In genomic region chr12:13777374-13777773, GRCh38 we compare ENCODE assay signal across 33 cellular contexts.
"Had no signal": no experiment of that assay in that cellular context is flagged by ENCODE, and none has a peak within 500 bp of the region (broad histone marks: within the 10 kb centered on the region; RNA-seq: fewer than 3 reads in every experiment).

No MANE protein-coding gene starts in this region.

- H3K36me3 Mint-ChIP-seq: activated CD4-positive, alpha-beta memory T cell treated with anti-CD3 and anti-CD28 coated beads for 36 hours; activated CD8-positive, alpha-beta memory T cell treated with anti-CD3 and anti-CD28 coated beads, Interleukin-2, amount 10 ng/mL, durations not matched to agents 7 days and 5 days; activated naive CD4-positive, alpha-beta T cell treated with anti-CD3 and anti-CD28 coated beads, Interleukin-2, amount 10 ng/mL, durations not matched to agents 7 days and 5 days; activated naive CD4-positive, alpha-beta T cell treated with anti-CD3 and anti-CD28 coated beads, Interleukin-2, amount 50 U/mL, for 72 hours; activated naive CD8-positive, alpha-beta T cell treated with anti-CD3 and anti-CD28 coated beads, Interleukin-2, amount 10 ng/mL, durations not matched to agents 7 days and 5 days; T-cell had no signal

- H3K9me3 Mint-ChIP-seq: activated CD4-positive, alpha-beta memory T cell treated with anti-CD3 and anti-CD28 coated beads for 36 hours; activated CD4-positive, alpha-beta T cell treated with anti-CD3 and anti-CD28 coated beads, Interleukin-2, amount 10 ng/mL, durations not matched to agents 24 days and 14 days; activated naive CD4-positive, alpha-beta T cell treated with anti-CD3 and anti-CD28 coated beads, Interleukin-2, amount 10 ng/mL, durations not matched to agents 7 days and 5 days; activated naive CD8-positive, alpha-beta T cell treated with anti-CD3 and anti-CD28 coated beads, Interleukin-2, amount 10 ng/mL, durations not matched to agents 7 days and 5 days; activated T-helper 1 cell treated with anti-CD3 and anti-CD28 coated beads, Interleukin-12 subunit alpha, Interleukin-12 subunit beta, Interleukin-2, Interleukin-4 antibody, amounts not matched to agents 30 ng/mL and 10 ng/mL and 1 ng/mL, durations not matched to agents 14 hours and 24 hours and 36 hours; activated T-helper 2 cell treated with anti-CD3 and anti-CD28 coated beads, Interferon-gamma antibody, Interleukin-2, Interleukin-4, amounts not matched to agents 10 μg/mL and 5 μg/mL and 100 μg/mL, durations not matched to agents 14 hours and 24 hours and 36 hours; dendritic cell treated with granulocyte-macrophage colony-stimulating factor and Interleukin-4, amounts not matched to agents 40 ng/mL and 50 ng/mL, for 4 days; T-helper 1 cell treated with Interleukin-12 subunit alpha and Interleukin-12 subunit beta and Interleukin-4 antibody, amounts not matched to agents 30 μg/mL and 1 μg/mL, for 36 hours had no signal

- H3K4me3 ChIP-seq: coronary artery, dorsolateral prefrontal cortex, esophagus muscularis mucosa, gastrocnemius medialis had no signal

- H3K4me1 Mint-ChIP-seq: activated CD4-positive, alpha-beta T cell treated with anti-CD3 and anti-CD28 coated beads for 36 hours; activated CD4-positive, alpha-beta T cell treated with anti-CD3 and anti-CD28 coated beads, Interleukin-2, amount 10 ng/mL, durations not matched to agents 24 days and 14 days; activated CD8-positive, alpha-beta memory T cell treated with anti-CD3 and anti-CD28 coated beads, Interleukin-2, amount 10 ng/mL, durations not matched to agents 7 days and 5 days; activated naive CD4-positive, alpha-beta T cell treated with anti-CD3 and anti-CD28 coated beads, Interleukin-2, amount 10 ng/mL, durations not matched to agents 7 days and 5 days; activated naive CD8-positive, alpha-beta T cell treated with anti-CD3 and anti-CD28 coated beads, Interleukin-2, amount 10 ng/mL, durations not matched to agents 7 days and 5 days; central memory CD8-positive, alpha-beta T cell; T-cell had no signal

- DNase-seq: activated CD4-positive, alpha-beta memory T cell treated with anti-CD3 and anti-CD28 coated beads for 36 hours; activated CD4-positive, alpha-beta T cell treated with anti-CD3 and anti-CD28 coated beads for 36 hours; activated CD4-positive, alpha-beta T cell treated with anti-CD3 and anti-CD28 coated beads, Interleukin-2, amount 10 ng/mL, durations not matched to agents 24 days and 14 days; activated CD4-positive, CD25-positive, alpha-beta regulatory T cell; activated CD4-positive, CD25-positive, alpha-beta regulatory T cell treated with anti-CD3 and anti-CD28 coated beads, Interleukin-2, amount 50 U/mL, for 72 hours; activated CD8-positive, alpha-beta memory T cell treated with anti-CD3 and anti-CD28 coated beads, Interleukin-2, amount 10 ng/mL, durations not matched to agents 7 days and 5 days; activated CD8-positive, alpha-beta memory T cell treated with anti-CD3 and anti-CD28 coated beads, Interleukin-2, amount 50 U/mL, for 4 hours; activated CD8-positive, alpha-beta T cell treated with anti-CD3 and anti-CD28 coated beads, Interleukin-2, amount 10 ng/mL, durations not matched to agents 7 days and 5 days; activated effector memory CD4-positive, alpha-beta T cell treated with anti-CD3 and anti-CD28 coated beads, Interleukin-2, amount 50 U/mL, for 16 hours; activated naive CD4-positive, alpha-beta T cell; activated naive CD4-positive, alpha-beta T cell treated with anti-CD3 and anti-CD28 coated beads, Interleukin-2, amount 10 ng/mL, durations not matched to agents 7 days and 5 days; activated naive CD8-positive, alpha-beta T cell treated with anti-CD3 and anti-CD28 coated beads, Interleukin-2, amount 10 ng/mL, durations not matched to agents 7 days and 5 days; activated T-cell treated with anti-CD3 and anti-CD28 coated beads, Interleukin-2, amount 50 U/mL, for 1 hour; activated T-cell treated with anti-CD3 and anti-CD28 coated beads, Interleukin-2, amount 50 U/mL, for 48 hours; brain microvascular endothelial cell; dorsolateral prefrontal cortex; effector memory CD4-positive, alpha-beta T cell; erythroblast; foreskin keratinocyte; gastrocnemius medialis; glutamatergic neuron; SW 1271; T-cell; T-helper 9 cell; WERI-Rb-1 had no signal

- H3K4me3 Mint-ChIP-seq: activated CD4-positive, alpha-beta memory T cell treated with anti-CD3 and anti-CD28 coated beads for 36 hours; activated CD4-positive, alpha-beta T cell treated with anti-CD3 and anti-CD28 coated beads for 36 hours; activated CD4-positive, alpha-beta T cell treated with anti-CD3 and anti-CD28 coated beads, Interleukin-2, amount 10 ng/mL, durations not matched to agents 24 days and 14 days; activated CD8-positive, alpha-beta memory T cell treated with anti-CD3 and anti-CD28 coated beads, Interleukin-2, amount 10 ng/mL, durations not matched to agents 7 days and 5 days; activated CD8-positive, alpha-beta T cell treated with anti-CD3 and anti-CD28 coated beads, Interleukin-2, amount 10 ng/mL, durations not matched to agents 7 days and 5 days; activated naive CD4-positive, alpha-beta T cell treated with anti-CD3 and anti-CD28 coated beads, Interleukin-2, amount 10 ng/mL, durations not matched to agents 7 days and 5 days; activated naive CD8-positive, alpha-beta T cell treated with anti-CD3 and anti-CD28 coated beads, Interleukin-2, amount 10 ng/mL, durations not matched to agents 7 days and 5 days; activated T-helper 1 cell treated with anti-CD3 and anti-CD28 coated beads, Interleukin-12 subunit alpha, Interleukin-12 subunit beta, Interleukin-2, Interleukin-4 antibody, amounts not matched to agents 30 ng/mL and 10 ng/mL and 1 ng/mL, durations not matched to agents 14 hours and 24 hours and 36 hours; central memory CD8-positive, alpha-beta T cell; dendritic cell treated with granulocyte-macrophage colony-stimulating factor and Interleukin-4, amounts not matched to agents 40 ng/mL and 50 ng/mL, for 4 days; T-cell; T-helper 1 cell treated with Interleukin-12 subunit alpha and Interleukin-12 subunit beta and Interleukin-4 antibody, amounts not matched to agents 30 μg/mL and 1 μg/mL, for 36 hours had no signal

- ATAC-seq: activated CD4-positive, alpha-beta T cell treated with anti-CD3 and anti-CD28 coated beads for 36 hours; activated CD8-positive, alpha-beta memory T cell treated with anti-CD3 and anti-CD28 coated beads, Interleukin-2, amount 10 ng/mL, durations not matched to agents 7 days and 5 days; activated CD8-positive, alpha-beta T cell treated with anti-CD3 and anti-CD28 coated beads, Interleukin-2, amount 10 ng/mL, durations not matched to agents 7 days and 5 days; activated naive CD4-positive, alpha-beta T cell treated with anti-CD3 and anti-CD28 coated beads, Interleukin-2, amount 50 U/mL, for 72 hours; foreskin keratinocyte; gastrocnemius medialis; T-cell had no signal

- H3K27me3 Mint-ChIP-seq: activated CD4-positive, alpha-beta memory T cell treated with anti-CD3 and anti-CD28 coated beads for 36 hours; activated CD4-positive, alpha-beta T cell treated with anti-CD3 and anti-CD28 coated beads for 36 hours; activated CD4-positive, alpha-beta T cell treated with anti-CD3 and anti-CD28 coated beads, Interleukin-2, amount 10 ng/mL, durations not matched to agents 24 days and 14 days; activated CD8-positive, alpha-beta memory T cell treated with anti-CD3 and anti-CD28 coated beads, Interleukin-2, amount 10 ng/mL, durations not matched to agents 7 days and 5 days; activated naive CD4-positive, alpha-beta T cell treated with anti-CD3 and anti-CD28 coated beads, Interleukin-2, amount 10 ng/mL, durations not matched to agents 7 days and 5 days; activated naive CD8-positive, alpha-beta T cell treated with anti-CD3 and anti-CD28 coated beads, Interleukin-2, amount 10 ng/mL, durations not matched to agents 7 days and 5 days; central memory CD8-positive, alpha-beta T cell had no signal

- H3K4me1 ChIP-seq: esophagus muscularis mucosa, foreskin keratinocyte, gastrocnemius medialis had no signal

- H3K36me3 ChIP-seq: brain microvascular endothelial cell, esophagus muscularis mucosa, gastrocnemius medialis, WERI-Rb-1 had no signal

- H3K27me3 ChIP-seq: brain microvascular endothelial cell, esophagus muscularis mucosa, foreskin keratinocyte, gastrocnemius medialis had no signal

- H3K27ac Mint-ChIP-seq: activated CD4-positive, alpha-beta memory T cell treated with anti-CD3 and anti-CD28 coated beads for 36 hours; activated CD4-positive, alpha-beta T cell treated with anti-CD3 and anti-CD28 coated beads for 36 hours; activated CD4-positive, alpha-beta T cell treated with anti-CD3 and anti-CD28 coated beads, Interleukin-2, amount 10 ng/mL, durations not matched to agents 24 days and 14 days; activated CD8-positive, alpha-beta memory T cell treated with anti-CD3 and anti-CD28 coated beads, Interleukin-2, amount 10 ng/mL, durations not matched to agents 7 days and 5 days; activated CD8-positive, alpha-beta T cell treated with anti-CD3 and anti-CD28 coated beads, Interleukin-2, amount 10 ng/mL, durations not matched to agents 7 days and 5 days; activated naive CD4-positive, alpha-beta T cell treated with anti-CD3 and anti-CD28 coated beads, Interleukin-2, amount 10 ng/mL, durations not matched to agents 7 days and 5 days; activated naive CD4-positive, alpha-beta T cell treated with anti-CD3 and anti-CD28 coated beads, Interleukin-2, amount 50 U/mL, for 72 hours; activated naive CD8-positive, alpha-beta T cell treated with anti-CD3 and anti-CD28 coated beads, Interleukin-2, amount 10 ng/mL, durations not matched to agents 7 days and 5 days; activated T-helper 1 cell treated with anti-CD3 and anti-CD28 coated beads, Interleukin-12 subunit alpha, Interleukin-12 subunit beta, Interleukin-2, Interleukin-4 antibody, amounts not matched to agents 30 ng/mL and 10 ng/mL and 1 ng/mL, durations not matched to agents 14 hours and 24 hours and 36 hours; activated T-helper 2 cell treated with anti-CD3 and anti-CD28 coated beads, Interferon-gamma antibody, Interleukin-2, Interleukin-4, amounts not matched to agents 10 μg/mL and 5 μg/mL and 100 μg/mL, durations not matched to agents 14 hours and 24 hours and 36 hours; dendritic cell treated with granulocyte-macrophage colony-stimulating factor and Interleukin-4, amounts not matched to agents 40 ng/mL and 50 ng/mL, for 4 days; T-cell; T-helper 1 cell treated with Interleukin-12 subunit alpha and Interleukin-12 subunit beta and Interleukin-4 antibody, amounts not matched to agents 30 μg/mL and 1 μg/mL, for 36 hours had no signal

- H3K9me3 ChIP-seq: esophagus muscularis mucosa, gastrocnemius medialis had no signal

- H3K27ac ChIP-seq: brain microvascular endothelial cell, coronary artery, dorsolateral prefrontal cortex, esophagus muscularis mucosa, foreskin keratinocyte, gastrocnemius medialis, WERI-Rb-1 had no signal
